23 cellular contexts compared by ENCODE assay signal in the genomic region with DNA sequence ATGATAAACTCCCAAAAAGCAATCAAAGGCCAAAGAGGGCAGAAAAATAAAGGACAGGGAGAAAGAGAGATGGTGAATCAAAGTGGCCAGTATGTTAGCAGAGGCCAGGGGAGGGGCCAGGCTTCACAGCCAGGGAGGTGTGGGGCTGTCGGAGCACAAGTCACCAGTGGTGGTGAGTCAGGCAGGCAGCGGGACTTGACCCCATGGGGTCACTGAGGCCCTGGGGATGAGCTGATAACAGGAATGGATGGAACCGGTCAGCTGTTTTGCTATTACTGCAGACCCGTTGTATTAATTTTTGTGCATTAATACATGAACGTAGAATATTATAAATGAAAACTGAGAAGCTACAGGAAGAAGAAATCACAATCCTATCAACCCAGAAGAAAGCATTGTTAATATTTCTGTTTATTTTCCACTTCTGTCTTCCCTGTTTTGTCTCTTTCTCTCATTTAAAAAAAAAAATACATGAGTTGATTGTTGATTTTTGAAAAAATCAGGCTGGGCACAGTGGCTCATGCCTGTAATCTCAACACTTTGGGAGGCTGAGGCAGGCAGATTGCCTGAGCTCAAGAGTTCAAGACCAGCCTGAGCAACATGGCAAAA.
DNase-seq lines count a peak whose midpoint lies in the region; ATAC-seq, FAIRE-seq and TF ChIP-seq lines count a peak whose summit lies in the region.
"Had no signal": no experiment of that assay in that cellular context is flagged by ENCODE, and none has a peak within 500 bp of the region (broad histone marks: within the 10 kb centered on the region; RNA-seq: fewer than 3 reads in every experiment).

No MANE protein-coding gene starts in this region.

- H3K4me1 ChIP-seq in osteoblast (ENCODE audit: insufficient read depth, low read length), result peaks cover 5% of the 10 kb centered on the region
- H3K4me1 ChIP-seq: HAP-1 had no signal

- H3K36me3 ChIP-seq in osteoblast (ENCODE audit: insufficient read depth, low read length) (no peaks in the 10 kb centered on the region), MG63 (peaks cover 4% of the 10 kb centered on the region; the same call in 1 of the 2 replicates)
- H3K36me3 ChIP-seq: HAP-1, neural progenitor cell had no signal

- peaks cover 13% of the 10 kb centered on the region for H3K36me3 Mint-ChIP-seq in T-helper 2 cell treated with Interferon-gamma antibody and Interleukin-4, amounts not matched to agents 5 μg/mL and 100 μg/mL, for 36 hours (ENCODE audit: low read depth)
- peaks cover 38% of the 10 kb centered on the region for H3K36me3 Mint-ChIP-seq in activated CD8-positive, alpha-beta T cell treated with anti-CD3 and anti-CD28 coated beads, Interleukin-2, amount 10 ng/mL, durations not matched to agents 7 days and 5 days (ENCODE audit: low read depth)
- H3K36me3 Mint-ChIP-seq: neural progenitor cell had no signal

- H3K27me3 Mint-ChIP-seq in T-helper 2 cell treated with Interferon-gamma antibody and Interleukin-4, amounts not matched to agents 5 μg/mL and 100 μg/mL, for 36 hours (ENCODE audit: low read depth), result no peaks in the 10 kb centered on the region
- H3K27me3 Mint-ChIP-seq in activated CD8-positive, alpha-beta T cell treated with anti-CD3 and anti-CD28 coated beads, Interleukin-2, amount 10 ng/mL, durations not matched to agents 7 days and 5 days (ENCODE audit: low read depth), result no peaks in the 10 kb centered on the region

- H3K27me3 ChIP-seq in osteoblast (ENCODE audit: insufficient read depth, low read length) (no peaks in the 10 kb centered on the region), MG63 (no peaks in the 10 kb centered on the region)
- H3K27me3 ChIP-seq: BLaER1, neural progenitor cell had no signal

- H3K4me2 ChIP-seq in osteoblast (ENCODE audit: insufficient read depth, low read length), result no peak overlapping the region
- H3K4me2 ChIP-seq: BLaER1, neural progenitor cell had no signal

- H3K79me2 ChIP-seq in osteoblast (ENCODE audit: insufficient read depth, low read length), result no peaks in the 10 kb centered on the region

- no peak for TF ChIP-seq CTCF in osteoblast (IDR thresholded peaks at IDR 0.05; ENCODE audit: extremely low read depth, low read depth, low read length)

- no peaks in the 10 kb centered on the region for H3K9me3 ChIP-seq in osteoblast (ENCODE audit: low read depth, low read length)
- H3K9me3 ChIP-seq in MG63, result no peaks in the 10 kb centered on the region
- H3K9me3 ChIP-seq: BLaER1, HAP-1, psoas muscle had no signal

- H2AFZ ChIP-seq in osteoblast (ENCODE audit: low read length), result no peak overlapping the region
- H2AFZ ChIP-seq: neural progenitor cell had no signal

- no peaks in the 10 kb centered on the region for H3K9me3 Mint-ChIP-seq in T-helper 2 cell treated with Interferon-gamma antibody and Interleukin-4, amounts not matched to agents 5 μg/mL and 100 μg/mL, for 36 hours
- H3K9me3 Mint-ChIP-seq in activated CD8-positive, alpha-beta T cell treated with anti-CD3 and anti-CD28 coated beads, Interleukin-2, amount 10 ng/mL, durations not matched to agents 7 days and 5 days (ENCODE audit: insufficient read depth), result no peaks in the 10 kb centered on the region
- H3K9me3 Mint-ChIP-seq: neural progenitor cell had no signal

- H3K27ac ChIP-seq in osteoblast (ENCODE audit: low read depth, low read length), result no peak overlapping the region
- H3K27ac ChIP-seq: 22Rv1, BLaER1, neural progenitor cell, psoas muscle, RWPE1 had no signal

- peaks cover 6% of the 10 kb centered on the region for H4K20me1 ChIP-seq in osteoblast (ENCODE audit: insufficient read depth, low read length)

- POLR2A ChIA-PET in activated CD8-positive, alpha-beta T cell treated with anti-CD3 and anti-CD28 coated beads, Interleukin-2, amount 10 ng/mL, durations not matched to agents 7 days and 5 days (lab: Charles Lee), result interaction anchor here (0.9 kb wide), 1 partner anchor 105 kb away, joined by 4 read pairs; no protein-coding TSS in a partner anchor

- peaks cover 21% of the 10 kb centered on the region for H3K4me1 Mint-ChIP-seq in T-helper 2 cell treated with Interferon-gamma antibody and Interleukin-4, amounts not matched to agents 5 μg/mL and 100 μg/mL, for 36 hours (ENCODE audit: low read depth)
- H3K4me1 Mint-ChIP-seq in activated CD8-positive, alpha-beta T cell treated with anti-CD3 and anti-CD28 coated beads, Interleukin-2, amount 10 ng/mL, durations not matched to agents 7 days and 5 days (ENCODE audit: low read depth), result peaks cover 39% of the 10 kb centered on the region

- CTCF ChIA-PET in activated CD8-positive, alpha-beta T cell treated with anti-CD3 and anti-CD28 coated beads, Interleukin-2, amount 10 ng/mL, durations not matched to agents 7 days and 5 days (lab: Charles Lee), result interaction anchor here (0.7 kb wide), 1 partner anchor 114 kb away, joined by 3 read pairs; no protein-coding TSS in a partner anchor

- no peak for ATAC-seq in GM19467 (IDR thresholded peaks at IDR 0.05; ENCODE audit: unreplicated experiment)
- no peak for ATAC-seq in activated CD8-positive, alpha-beta T cell treated with anti-CD3 and anti-CD28 coated beads, Interleukin-2, amount 10 ng/mL, durations not matched to agents 7 days and 5 days
- ATAC-seq: left colon, psoas muscle had no signal

- H3K27ac Mint-ChIP-seq in T-helper 2 cell treated with Interferon-gamma antibody and Interleukin-4, amounts not matched to agents 5 μg/mL and 100 μg/mL, for 36 hours, result peak overlapping the region; percentile 46
- no peak overlapping the region for H3K27ac Mint-ChIP-seq in activated CD8-positive, alpha-beta T cell treated with anti-CD3 and anti-CD28 coated beads, Interleukin-2, amount 10 ng/mL, durations not matched to agents 7 days and 5 days
- H3K27ac Mint-ChIP-seq: neural progenitor cell had no signal

- peak; percentile 45 for FAIRE-seq in RCC 7860 (lab: Jason Lieb, UNC)
- FAIRE-seq: astrocyte, GM12891, small intestine had no signal

- H3K4me3 ChIP-seq in osteoblast (ENCODE audit: insufficient read depth, low read length) (no peak overlapping the region), MG63 (no peak overlapping the region)
- H3K4me3 ChIP-seq: BLaER1, HAP-1, neural progenitor cell, psoas muscle had no signal

- DNase-seq in T-helper 2 cell treated with Interferon-gamma antibody and Interleukin-4, amounts not matched to agents 5 μg/mL and 100 μg/mL, for 36 hours (ENCODE audit: low spot score), result no peak
- DNase-seq in T-helper 2 cell (no peak), RCC 7860 (ENCODE audit: low spot score) (peak; percentile 60), dermis blood vessel endothelial cell (peak; percentile 38), osteoblast (ENCODE audit: insufficient read length, low spot score, missing footprints) (peak; percentile 76), MG63 (no peak)
- no peak for DNase-seq in activated CD8-positive, alpha-beta T cell treated with anti-CD3 and anti-CD28 coated beads, Interleukin-2, amount 10 ng/mL, durations not matched to agents 7 days and 5 days
- DNase-seq: activated naive CD4-positive, alpha-beta T cell treated with Interleukin-2 at 50 U/mL for 16 hours; DMS 273 treated with DMSO at 0.1 percent for 48 hours; left colon; NCI-H187 treated with DMSO at 0.1 percent for 48 hours; NCI-H446 treated with DMSO at 0.1 percent for 48 hours; NK-92 treated with Interleukin-12 subunit alpha and Interleukin-12 subunit beta, amount 100 ng/mL, for 24 hours; small intestine had no signal

- no peak overlapping the region for H3K4me3 Mint-ChIP-seq in T-helper 2 cell treated with Interferon-gamma antibody and Interleukin-4, amounts not matched to agents 5 μg/mL and 100 μg/mL, for 36 hours
- no peak overlapping the region for H3K4me3 Mint-ChIP-seq in activated CD8-positive, alpha-beta T cell treated with anti-CD3 and anti-CD28 coated beads, Interleukin-2, amount 10 ng/mL, durations not matched to agents 7 days and 5 days
- H3K4me3 Mint-ChIP-seq: neural progenitor cell had no signal

Comparison
In these comparisons a context has a peak if more than half of its experiments do, and no peak if none do; other contexts are left out.
1. DNase-seq: peak in RCC 7860 (single experiment), dermis blood vessel endothelial cell (single experiment) and osteoblast (single experiment); none in T-helper 2 cell treated with Interferon-gamma antibody and Interleukin-4, amounts not matched to agents 5 μg/mL and 100 μg/mL, for 36 hours (single experiment), T-helper 2 cell (0 of 5), activated CD8-positive, alpha-beta T cell treated with anti-CD3 and anti-CD28 coated beads, Interleukin-2, amount 10 ng/mL, durations not matched to agents 7 days and 5 days (single experiment) and MG63 (single experiment).